14 cellular contexts compared by ENCODE assay signal in the genomic region with DNA sequence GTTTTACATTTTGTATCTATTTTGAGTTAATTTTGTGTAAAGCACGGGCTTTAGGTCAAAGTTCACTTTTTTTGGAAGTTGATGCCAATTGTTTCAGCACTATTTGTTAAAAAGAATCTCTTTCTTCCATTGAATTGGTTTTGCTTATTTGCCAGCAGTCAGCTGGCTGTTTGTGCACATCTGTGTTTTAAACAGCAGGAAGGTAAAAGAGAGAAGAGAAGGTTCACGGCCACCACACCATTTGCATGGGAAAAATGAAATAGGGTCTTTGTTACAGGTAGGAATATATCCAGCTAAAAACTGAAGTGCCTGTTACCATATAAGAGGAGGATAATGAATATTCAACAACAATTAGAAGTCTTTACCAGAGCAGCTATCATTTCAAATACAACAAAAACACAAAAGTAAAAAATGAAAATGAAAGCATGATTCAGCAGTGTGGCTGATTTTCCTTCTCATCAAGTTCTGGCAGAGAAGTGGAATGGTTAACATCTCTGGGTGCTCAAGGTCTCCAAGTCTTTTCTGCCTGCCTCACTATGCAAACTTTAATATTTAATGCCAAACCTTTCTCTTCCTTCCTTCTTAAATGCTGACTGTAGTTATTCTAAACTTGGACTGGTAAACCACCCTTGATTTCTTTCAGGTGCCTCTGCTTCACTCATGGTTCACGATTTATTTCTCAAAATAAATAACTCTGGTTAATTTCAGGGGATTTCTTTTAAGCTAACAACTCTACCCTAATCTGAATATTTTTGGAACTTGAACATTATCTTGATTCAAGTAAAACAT.
A peak's percentile ranks its signal among the peaks of the same experiment; 100 is the strongest.
DNase-seq lines count a peak whose midpoint lies in the region; ATAC-seq and TF ChIP-seq lines count a peak whose summit lies in the region.
"Had no signal": no experiment of that assay in that cellular context is flagged by ENCODE, and none has a peak within 500 bp of the region (broad histone marks: within the 10 kb centered on the region; RNA-seq: fewer than 3 reads in every experiment).

No MANE protein-coding gene starts in this region.

- no peaks in the 10 kb centered on the region for H3K4me1 Mint-ChIP-seq in CD14-positive monocyte
- H3K4me1 Mint-ChIP-seq: B cell had no signal

- H3K27me3 ChIP-seq in ovary: no peaks in the 10 kb centered on the region
- H3K27me3 ChIP-seq: upper lobe of right lung had no signal

- H3K9me3 Mint-ChIP-seq in CD14-positive monocyte: peaks cover 0 to 5% (median 2%) of the 10 kb centered on the region in 7 donors

- no peak for TF ChIP-seq CTCF in ovary (IDR thresholded peaks at IDR 0.05)
- TF ChIP-seq CTCF in CD14-positive monocyte (IDR thresholded peaks at IDR 0.05): no peak

- no peak overlapping the region for H3K27ac ChIP-seq in ovary
- H3K27ac ChIP-seq: upper lobe of right lung had no signal

- H3K27ac Mint-ChIP-seq in CD14-positive monocyte: no peak overlapping the region
- H3K27ac Mint-ChIP-seq: B cell had no signal

- H3K36me3 ChIP-seq in ovary: no peaks in the 10 kb centered on the region
- H3K36me3 ChIP-seq: upper lobe of right lung had no signal

- H3K4me3 ChIP-seq in ovary: no peak overlapping the region
- H3K4me3 ChIP-seq: upper lobe of right lung had no signal

- WGBS in ovary, 3 donors: 13 to 38% (median 22%) methylated on average over 1 to 3 of the region's 3 CpGs

- peak; percentile 22 for DNase-seq in ELR (ENCODE audit: low read depth)
- DNase-seq in OCI-M1 (lab: John Stamatoyannopoulos, UW): peak; percentile 48
- DNase-seq in ovary: no peak
- no peak for DNase-seq in CD14-positive monocyte (ENCODE audit: low spot score)
- DNase-seq in SW480 (ENCODE audit: low spot score): no peak
- no peak for DNase-seq in activated naive CD4-positive, alpha-beta T cell (lab: John Stamatoyannopoulos, UW)
- DNase-seq: amniotic stem cell, mesendoderm, NCI-H524, T-helper 1 cell, upper lobe of right lung had no signal

- peaks cover 0 to 1% (median 0%) of the 10 kb centered on the region in 3 donors for H3K27me3 Mint-ChIP-seq in CD14-positive monocyte (ENCODE audit: low read depth in 3 of 3)
- H3K27me3 Mint-ChIP-seq: B cell had no signal

- intact Hi-C loops in ovary (cut with DNase I): no loop called here
- intact Hi-C loops in CD14-positive monocyte (cut with micrococcal nuclease): no loop called here

- peak overlapping the region in 1 of 2 donors; percentile 55 for H3K4me3 Mint-ChIP-seq in CD14-positive monocyte
- H3K4me3 Mint-ChIP-seq: B cell had no signal

- no peak for TF ChIP-seq POLR2A in ovary (IDR thresholded peaks at IDR 0.05)

- no peaks in the 10 kb centered on the region for H3K36me3 Mint-ChIP-seq in CD14-positive monocyte

- TF ChIP-seq EP300 in ovary (IDR thresholded peaks at IDR 0.05): no peak

- H3K4me1 ChIP-seq in ovary (ENCODE audit: insufficient read depth): no peaks in the 10 kb centered on the region
- H3K4me1 ChIP-seq: upper lobe of right lung had no signal

- H3K9me3 ChIP-seq in ovary: no peaks in the 10 kb centered on the region
- H3K9me3 ChIP-seq: upper lobe of right lung had no signal

- ATAC-seq in GM19395 (IDR thresholded peaks at IDR 0.05; ENCODE audit: unreplicated experiment) (peak; percentile 44), HG02943 (IDR thresholded peaks at IDR 0.05; ENCODE audit: low read depth, unreplicated experiment) (peak; percentile 73)
- ATAC-seq: upper lobe of right lung had no signal

Comparison
In these comparisons a context has a peak if more than half of its experiments do, and no peak if none do; other contexts are left out.
1. DNase-seq: peak in ELR (single experiment) and OCI-M1 (single experiment); none in ovary (0 of 5), CD14-positive monocyte (single experiment), SW480 (single experiment) and activated naive CD4-positive, alpha-beta T cell (0 of 4).